Comparison of ENCODE assay signal across 16 cellular contexts in the genomic region with DNA sequence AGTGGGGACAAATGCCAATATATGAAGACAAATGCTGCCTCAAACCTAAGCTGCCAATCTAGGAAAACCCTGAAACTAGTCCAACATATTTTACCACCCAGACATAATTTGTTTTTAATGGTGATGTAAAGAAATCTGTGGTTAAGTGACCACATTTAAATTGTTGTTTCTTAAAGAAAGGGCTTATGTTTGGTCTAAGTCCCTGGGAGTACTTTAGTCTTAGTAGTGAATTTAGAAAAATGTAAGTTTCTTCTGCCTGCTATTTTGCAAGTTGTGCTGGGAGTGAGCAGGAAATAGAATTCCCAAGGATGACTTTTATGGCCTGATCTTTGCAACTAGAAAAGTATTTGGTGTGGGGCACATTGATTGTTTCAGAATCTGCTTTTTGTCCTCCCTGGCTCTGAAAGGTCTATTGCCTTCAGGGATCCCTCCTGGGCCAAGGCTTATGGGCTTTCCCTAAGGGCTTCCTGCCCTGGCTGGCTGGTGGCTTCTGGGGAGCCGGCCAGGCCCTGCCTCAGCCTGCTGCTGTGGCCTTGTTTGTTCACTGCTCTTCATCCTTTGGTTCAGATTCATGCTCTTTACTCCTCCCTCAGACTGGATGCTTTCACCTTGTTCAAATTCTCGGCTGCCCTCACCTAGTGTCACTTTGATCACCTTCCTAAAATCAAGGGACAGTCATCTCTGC.
DNase-seq lines count a peak whose midpoint lies in the region; ATAC-seq and TF ChIP-seq lines count a peak whose summit lies in the region.
"Had no signal": no experiment of that assay in that cellular context is flagged by ENCODE, and none has a peak within 500 bp of the region (broad histone marks: within the 10 kb centered on the region; RNA-seq: fewer than 3 reads in every experiment).

No MANE protein-coding gene starts in this region.

- H3K27me3 ChIP-seq in IMR-90 (ENCODE audit: control insufficient read depth, insufficient read depth, low read length) = no peaks in the 10 kb centered on the region
- H3K27me3 ChIP-seq in mesenchymal stem cell (ENCODE audit: control insufficient read depth in 1 of 2, insufficient read depth in 1 of 2, low read length in 2 of 2) = no peaks in the 10 kb centered on the region
- no peaks in the 10 kb centered on the region for H3K27me3 ChIP-seq in tibial artery

- H4K91ac ChIP-seq in IMR-90 (ENCODE audit: insufficient read depth, low read depth, low read length) (no peak overlapping the region), mesenchymal stem cell (ENCODE audit: low read length) (no peak overlapping the region)

- in situ Hi-C loops in IMR-90 (cut with MboI; ENCODE audit: low sequenced_read_pairs) = no loop called here

- H3K4me3 ChIP-seq in IMR-90 (ENCODE audit: insufficient read depth, low read depth, low read length) (no peak overlapping the region), mesenchymal stem cell (ENCODE audit: insufficient read depth in 1 of 2, low read depth in 1 of 2, low read length in 2 of 2) (no peak overlapping the region), tibial artery (no peak overlapping the region)
- H3K4me3 ChIP-seq: lung, PC-9 had no signal

- no peaks in the 10 kb centered on the region for H4K20me1 ChIP-seq in IMR-90 (ENCODE audit: insufficient read depth, low read length)

- H2BK5ac ChIP-seq in IMR-90 (ENCODE audit: low read depth, low read length, poor library complexity, severe bottlenecking) (no peak overlapping the region), mesenchymal stem cell (ENCODE audit: low read depth, low read length, poor library complexity, severe bottlenecking) (no peak overlapping the region)

- peak overlapping the region; percentile 50; the same call in 1 of the 2 replicates for H2BK20ac ChIP-seq in IMR-90 (ENCODE audit: low read depth, low read length)

- H3K79me1 ChIP-seq in IMR-90 (ENCODE audit: low read depth in 1 of 2, low read length in 2 of 2) = no peaks in the 10 kb centered on the region
- no peaks in the 10 kb centered on the region for H3K79me1 ChIP-seq in mesenchymal stem cell (replicated peaks; ENCODE audit: low read length, poor library complexity, severe bottlenecking)

- H3K18ac ChIP-seq in IMR-90 (ENCODE audit: low read depth, low read length) (no peak overlapping the region; the same call in 1 of the 2 replicates), mesenchymal stem cell (ENCODE audit: low read depth in 1 of 2, low read length in 2 of 2) (peak overlapping the region; percentile 44 to 83)

- CTCF ChIA-PET in IMR-90 (lab: Yijun Ruan, JAX) = no interaction called here

- DNase-seq in IMR-90 (no peak), fibroblast of gingiva (ENCODE audit: low read depth) (peak; percentile 38), mesenchymal stem cell (peak; percentile 13), tibial artery (peak in 1 of 2 donors; percentile 31), NCI-H2227 treated with DMSO at 0.1 percent for 48 hours (lab: John Stamatoyannopoulos, UW) (no peak), NK-92 (lab: John Stamatoyannopoulos, UW; ENCODE audit: unreplicated experiment) (no peak)
- DNase-seq: activated CD4-positive, alpha-beta memory T cell treated with anti-CD3 and anti-CD28 coated beads for 36 hours; DMS79; Kasumi-1; NCI-H526; PC-9 had no signal

- H2BK120ac ChIP-seq in IMR-90 (ENCODE audit: low read depth, low read length) = no peak overlapping the region; the same call in 1 of the 2 replicates
- H2BK120ac ChIP-seq in mesenchymal stem cell (ENCODE audit: low read depth, low read length) = no peak overlapping the region

- no peak overlapping the region for H3K56ac ChIP-seq in IMR-90 (ENCODE audit: extremely low read depth, insufficient read depth, low read length)

- dilution Hi-C loops in IMR-90 (cut with HindIII; ENCODE audit: low sequenced_read_pairs, unreplicated experiment) = no loop called here

- H3K9ac ChIP-seq in IMR-90 (ENCODE audit: low read depth, low read length) (no peak overlapping the region), mesenchymal stem cell (ENCODE audit: low read length) (no peak overlapping the region)

- no peaks in the 10 kb centered on the region for H3K9me3 ChIP-seq in IMR-90 (ENCODE audit: control insufficient read depth, insufficient read depth, low read length)
- no peaks in the 10 kb centered on the region for H3K9me3 ChIP-seq in mesenchymal stem cell (ENCODE audit: control insufficient read depth, low read length)
- no peaks in the 10 kb centered on the region for H3K9me3 ChIP-seq in tibial artery

- H2AK5ac ChIP-seq in IMR-90 (ENCODE audit: low read depth, low read length) (no peak overlapping the region), mesenchymal stem cell (ENCODE audit: low read length, severe bottlenecking) (no peak overlapping the region)

- H2BK12ac ChIP-seq in mesenchymal stem cell (ENCODE audit: low read length in 2 of 2) = peak overlapping the region; percentile 1 to 2

- BruUV-seq in IMR-90 (replicated peaks; lab: Mats Ljungman, UMichigan) = no TSS peak

- H4K5ac ChIP-seq in IMR-90 (ENCODE audit: low read depth, low read length) = peak overlapping the region; percentile 0; the same call in 1 of the 2 replicates

- POLR2A ChIA-PET in IMR-90 (lab: Charles Lee; ENCODE audit: unreplicated experiment) = no interaction called here

- H2BK15ac ChIP-seq in IMR-90 (ENCODE audit: low read depth, low read length) (no peak overlapping the region), mesenchymal stem cell (ENCODE audit: low read depth, poor library complexity, severe bottlenecking) (no peak overlapping the region)

- no peak overlapping the region for H2AK9ac ChIP-seq in IMR-90 (replicated peaks; ENCODE audit: low read depth, low read length, poor library complexity)

- peak; percentile 49 for ATAC-seq in IMR-90 (ENCODE audit: low read depth)
- ATAC-seq in HG03095 (IDR thresholded peaks at IDR 0.05; ENCODE audit: unreplicated experiment) = no peak
- ATAC-seq: esophagus mucosa; HCT116; stimulated activated memory B cell treated with anti-CD40 and anti-IgM and Interleukin-4, amounts not matched to agents 10 μg/mL and 1 μg/mL and 100 μg/mL, for 72 hours had no signal

- no peak for TF ChIP-seq POLR2A in IMR-90 (IDR thresholded peaks at IDR 0.05; ENCODE audit: low read depth, low read length)

- no CpG with 5 or more reads among the region's 2 CpGs for WGBS in IMR-90 (ENCODE audit: extremely low coverage in 2 of 2, insufficient read length in 1 of 2), 2 experiments
- 47% methylated on average over 2 of the region's 2 CpGs for WGBS in mesenchymal stem cell

- H3K4ac ChIP-seq in IMR-90 (ENCODE audit: low read depth, low read length) = no peak overlapping the region; the same call in 1 of the 2 replicates
- peak overlapping the region; percentile 13 to 73 for H3K4ac ChIP-seq in mesenchymal stem cell (ENCODE audit: low read depth in 1 of 2, low read length in 2 of 2)

- H3K14ac ChIP-seq in IMR-90 (replicated peaks; ENCODE audit: low read depth, low read length) (0 out of 2 replicates have a peak overlapping the region, but pooled peaks have one; percentile 38), mesenchymal stem cell (ENCODE audit: low read length in 2 of 2) (no peak overlapping the region)

- H4K8ac ChIP-seq in IMR-90 (ENCODE audit: low read depth in 2 of 2, low read length in 2 of 2) (peak overlapping the region in 1 of 2 experiments; percentile 15; a peak in 1 of 4 replicates), mesenchymal stem cell (ENCODE audit: low read length) (peak overlapping the region; percentile 94)

- TF ChIP-seq CTCF in IMR-90 (conservative IDR thresholded peaks at IDR 0.05; ENCODE audit: low read depth, low read length) (no peak), tibial artery (IDR thresholded peaks at IDR 0.05) (no peak)

- intact Hi-C loops in IMR-90 (cut with micrococcal nuclease) (no loop called here), tibial artery (cut with DNase I; ENCODE audit: low total_unique reads) (no loop called here)

- TF ChIP-seq RAD21 in IMR-90 (IDR thresholded peaks at IDR 0.05; ENCODE audit: low read length) = no peak

- 0 out of 2 replicates have a peak, but pooled peaks cover 3% of the 10 kb centered on the region for H3K9me1 ChIP-seq in IMR-90 (ENCODE audit: insufficient read depth, low read length)

- H3K4me2 ChIP-seq in IMR-90 (ENCODE audit: low read depth, low read length) = no peak overlapping the region
- H3K4me2 ChIP-seq in mesenchymal stem cell (ENCODE audit: low read length, poor library complexity, severe bottlenecking) = no peak overlapping the region
- H3K4me2 ChIP-seq: PC-9 had no signal

- H3K4me1 ChIP-seq in IMR-90 (ENCODE audit: control insufficient read depth, insufficient read depth, low read length) (peaks cover 2% of the 10 kb centered on the region; the same call in 1 of the 2 replicates), mesenchymal stem cell (ENCODE audit: control insufficient read depth, insufficient read depth, low read depth, low read length) (no peaks in the 10 kb centered on the region), tibial artery (peaks cover 0 to 18% (median 12%) of the 10 kb centered on the region in 4 donors)

- no peak overlapping the region for H2AFZ ChIP-seq in IMR-90 (replicated peaks; ENCODE audit: low read length, poor library complexity)
- H2AFZ ChIP-seq in mesenchymal stem cell (ENCODE audit: low read depth, low read length) = no peak overlapping the region
- H2AFZ ChIP-seq: PC-9 had no signal

- H3K23ac ChIP-seq in IMR-90 (ENCODE audit: low read depth, low read length) (peak overlapping the region; percentile 31; the same call in 1 of the 2 replicates), mesenchymal stem cell (ENCODE audit: low read length in 2 of 2) (no peak overlapping the region)

- H3K27ac ChIP-seq in IMR-90 (ENCODE audit: insufficient read depth, low read length) = no peak overlapping the region
- no peak overlapping the region for H3K27ac ChIP-seq in mesenchymal stem cell (ENCODE audit: low read length, poor library complexity, severe bottlenecking)
- peak overlapping the region; percentile 71 to 73 for H3K27ac ChIP-seq in tibial artery
- H3K27ac ChIP-seq: PC-9 had no signal

- no peaks in the 10 kb centered on the region for H3K36me3 ChIP-seq in IMR-90 (ENCODE audit: control insufficient read depth, insufficient read depth, low read length)
- H3K36me3 ChIP-seq in mesenchymal stem cell (ENCODE audit: control insufficient read depth in 1 of 2, insufficient read depth in 2 of 2, low read depth in 1 of 2, low read length in 2 of 2) = no peaks in the 10 kb centered on the region
- no peaks in the 10 kb centered on the region for H3K36me3 ChIP-seq in tibial artery

TF ChIP-seq in IMR-90, 13 proteins besides CTCF, POLR2A, EP300 and RAD21 (continues in another document):
- no peak for TF ChIP-seq MAFK (IDR thresholded peaks at IDR 0.05; ENCODE audit: low read depth, low read length)
- TF ChIP-seq FOS (IDR thresholded peaks at IDR 0.05; ENCODE audit: low read depth, low read length) = no peak
- TF ChIP-seq, protein P1, sequence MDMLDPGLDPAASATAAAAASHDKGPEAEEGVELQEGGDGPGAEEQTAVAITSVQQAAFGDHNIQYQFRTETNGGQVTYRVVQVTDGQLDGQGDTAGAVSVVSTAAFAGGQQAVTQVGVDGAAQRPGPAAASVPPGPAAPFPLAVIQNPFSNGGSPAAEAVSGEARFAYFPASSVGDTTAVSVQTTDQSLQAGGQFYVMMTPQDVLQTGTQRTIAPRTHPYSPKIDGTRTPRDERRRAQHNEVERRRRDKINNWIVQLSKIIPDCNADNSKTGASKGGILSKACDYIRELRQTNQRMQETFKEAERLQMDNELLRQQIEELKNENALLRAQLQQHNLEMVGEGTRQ (IDR thresholded peaks at IDR 0.05; ENCODE audit: low read depth, low read length) = no peak
- no peak for TF ChIP-seq MAZ (IDR thresholded peaks at IDR 0.05; ENCODE audit: borderline replicate concordance, low read depth, low read length)

Comparison
In these comparisons a context has a peak if more than half of its experiments do, and no peak if none do; other contexts are left out.
1. DNase-seq: peak in fibroblast of gingiva (single experiment) and mesenchymal stem cell (single experiment); none in IMR-90 (single experiment), NCI-H2227 treated with DMSO at 0.1 percent for 48 hours (single experiment) and NK-92 (single experiment).
2. H3K27ac ChIP-seq: peak in tibial artery (2 of 2); none in IMR-90 (single experiment) and mesenchymal stem cell (single experiment).